ENCODE assay signal across 29 cellular contexts in genomic region chr3:177487635-177488186, GRCh38.
DNase-seq lines count a peak whose midpoint lies in the region; ATAC-seq, FAIRE-seq and TF ChIP-seq lines count a peak whose summit lies in the region.
"Had no signal": no experiment of that assay in that cellular context is flagged by ENCODE, and none has a peak within 500 bp of the region (broad histone marks: within the 10 kb centered on the region; RNA-seq: fewer than 3 reads in every experiment).

No MANE protein-coding gene starts in this region.

- peaks cover 3% of the 10 kb centered on the region; the same call in 1 of the 2 replicates for H3K9me3 ChIP-seq in SK-N-SH
- H3K9me3 ChIP-seq in osteoblast (ENCODE audit: low read depth, low read length) = peaks cover 2% of the 10 kb centered on the region

- H3K4me2 ChIP-seq in SK-N-SH = no peak overlapping the region
- H3K4me2 ChIP-seq in osteoblast (ENCODE audit: insufficient read depth, low read length) = no peak overlapping the region
- H3K4me2 ChIP-seq: PC-9 had no signal

- CTCF ChIA-PET in SK-N-SH (lab: Yijun Ruan, JAX) = no interaction called here

- 91% methylated on average over 3 of the region's 3 CpGs for WGBS in SK-N-SH (ENCODE audit: low lambda C conversion rate)

- ATAC-seq in SK-N-SH treated with all-trans-retinoic acid at 6 μM for 48 hours (peak; percentile 37; the same call in 1 of the 3 replicates), GM18502 (IDR thresholded peaks at IDR 0.05; ENCODE audit: poor library complexity, unreplicated experiment) (no peak)

- DNase-seq in SK-N-SH = no peak
- peak; percentile 49 for DNase-seq in NCI-H226
- peak; percentile 23 for DNase-seq in fibroblast of peridontal ligament (ENCODE audit: extremely low read depth)
- DNase-seq in osteoblast (ENCODE audit: insufficient read length, low spot score, missing footprints) = no peak
- DNase-seq in D721Med (ENCODE audit: insufficient read length, low spot score) = no peak
- DNase-seq in stimulated activated CD4-positive, alpha-beta T cell treated with anti-CD3 and anti-CD28 coated beads, Interleukin-2, amount 100 ng/mL, for 48 hours = no peak
- DNase-seq: CD8-positive, alpha-beta memory T cell; DMS153; H9; HFFc6; KBM-7; MV-4-11; NCI-H1105; NCI-H1436 treated with DMSO at 0.1 percent for 48 hours; NCI-H1930; NCI-H446 treated with DMSO at 0.1 percent for 48 hours; NCI-H526; NCI-H82; NK-92 treated with Interleukin-12 subunit alpha and Interleukin-12 subunit beta, amount 100 ng/mL, for 24 hours; PC-9; RPMI8226; SHP77 treated with DMSO at 0.1 percent for 48 hours had no signal

- H2AFZ ChIP-seq in SK-N-SH (ENCODE audit: low read depth) = no peak overlapping the region
- no peak overlapping the region for H2AFZ ChIP-seq in osteoblast (ENCODE audit: low read length)
- H2AFZ ChIP-seq: GM23248, PC-9 had no signal

- no peak for TF ChIP-seq EP300 in SK-N-SH (IDR thresholded peaks at IDR 0.05; ENCODE audit: borderline replicate concordance in 1 of 2, low read depth in 1 of 2, low read length in 1 of 2)

- H3K4me3 ChIP-seq in SK-N-SH (ENCODE audit: low read depth in 2 of 2, low read length in 1 of 2) (no peak overlapping the region), osteoblast (ENCODE audit: insufficient read depth, low read length) (no peak overlapping the region)
- H3K4me3 ChIP-seq: GM23248, PC-9 had no signal

- TF ChIP-seq RAD21 in SK-N-SH (IDR thresholded peaks at IDR 0.05; ENCODE audit: low read length) = no peak

- no peaks in the 10 kb centered on the region for H3F3A ChIP-seq in SK-N-SH (replicated peaks; ENCODE audit: insufficient read depth)

- TF ChIP-seq CTCF in SK-N-SH (IDR thresholded peaks at IDR 0.05) (no peak), osteoblast (IDR thresholded peaks at IDR 0.05; ENCODE audit: extremely low read depth, low read depth, low read length) (no peak), D721Med (IDR thresholded peaks at IDR 0.05; ENCODE audit: insufficient read depth, missing control alignments) (no peak)

- H3K9ac ChIP-seq in SK-N-SH = no peak overlapping the region
- H3K9ac ChIP-seq: GM23248 had no signal

- no peaks in the 10 kb centered on the region for H3K9me2 ChIP-seq in SK-N-SH

- H3K4me1 ChIP-seq in SK-N-SH (ENCODE audit: control insufficient read depth in 1 of 2, insufficient read depth in 2 of 2, low read depth in 1 of 2, low read length in 1 of 2) = peaks cover 4 to 20% of the 10 kb centered on the region in 2 experiments; a peak in 3 of 4 replicates
- peaks cover 34% of the 10 kb centered on the region for H3K4me1 ChIP-seq in osteoblast (ENCODE audit: insufficient read depth, low read length)

- H3K36me3 ChIP-seq in SK-N-SH (replicated peaks in 1 of 2; ENCODE audit: control insufficient read depth in 1 of 2, insufficient read depth in 2 of 2, low read length in 1 of 2) (no peaks in the 10 kb centered on the region), osteoblast (ENCODE audit: insufficient read depth, low read length) (no peaks in the 10 kb centered on the region)

- H3K27ac ChIP-seq in SK-N-SH (ENCODE audit: low read depth in 2 of 2, low read length in 1 of 2) (no peak overlapping the region), osteoblast (ENCODE audit: low read depth, low read length) (peak overlapping the region; percentile 15)
- H3K27ac ChIP-seq: 22Rv1, C4-2B, GM23248, PC-9 had no signal

- no peaks in the 10 kb centered on the region for H3K27me3 ChIP-seq in SK-N-SH (ENCODE audit: insufficient read depth)
- no peaks in the 10 kb centered on the region for H3K27me3 ChIP-seq in osteoblast (ENCODE audit: insufficient read depth, low read length)

- POLR2A ChIA-PET in SK-N-SH (lab: Yijun Ruan, JAX) = interaction anchor here (0.6 kb wide), 1 partner anchor 120 kb away, joined by 3 read pairs; no protein-coding TSS in a partner anchor

- no peak for FAIRE-seq in D721Med (lab: Jason Lieb, UNC)
- FAIRE-seq: GM18507, HTR-8/SVneo had no signal

- H4K20me1 ChIP-seq in SK-N-SH (ENCODE audit: insufficient read depth) (no peaks in the 10 kb centered on the region), osteoblast (ENCODE audit: insufficient read depth, low read length) (no peaks in the 10 kb centered on the region)

- no peaks in the 10 kb centered on the region for H3K79me2 ChIP-seq in SK-N-SH (ENCODE audit: insufficient read depth)
- H3K79me2 ChIP-seq in osteoblast (ENCODE audit: insufficient read depth, low read length) = no peaks in the 10 kb centered on the region

TF ChIP-seq in SK-N-SH treated with all-trans-retinoic acid at 6 μM for 48 hours, 23 proteins besides CTCF, POLR2A, EP300 and RAD21 (continues in another document):
- TF ChIP-seq TCF4 (CRISPR knock-in tag; IDR thresholded peaks at IDR 0.05; ENCODE audit: borderline replicate concordance) (no peak), RARB (CRISPR knock-in tag; IDR thresholded peaks at IDR 0.05) (no peak), CSDC2 (CRISPR knock-in tag; IDR thresholded peaks at IDR 0.05) (no peak), OSR1 (CRISPR knock-in tag; IDR thresholded peaks at IDR 0.05) (no peak), CSRNP3 (CRISPR knock-in tag; IDR thresholded peaks at IDR 0.05) (no peak), TOX (CRISPR knock-in tag; IDR thresholded peaks at IDR 0.05; ENCODE audit: borderline replicate concordance) (no peak), GLIS3 (CRISPR knock-in tag; IDR thresholded peaks at IDR 0.05) (no peak), SNAI2 (CRISPR knock-in tag; IDR thresholded peaks at IDR 0.05) (no peak), BACH2 (CRISPR knock-in tag; IDR thresholded peaks at IDR 0.05; ENCODE audit: borderline replicate concordance) (no peak), CREB5 (CRISPR knock-in tag; IDR thresholded peaks at IDR 0.05; ENCODE audit: low read depth) (no peak)

TF ChIP-seq in SK-N-SH, 30 proteins besides CTCF, POLR2A, EP300 and RAD21:
- TF ChIP-seq MAX (IDR thresholded peaks at IDR 0.05; ENCODE audit: low read depth) (no peak), RCOR1 (IDR thresholded peaks at IDR 0.05; ENCODE audit: low read length) (no peak)
TF ChIP-seq in SK-N-SH: peak in this region for 0.

Comparison
In these comparisons a context has a peak if more than half of its experiments do, and no peak if none do; other contexts are left out.
1. DNase-seq: peak in NCI-H226 (single experiment) and fibroblast of peridontal ligament (single experiment); none in SK-N-SH (single experiment), osteoblast (single experiment), D721Med (single experiment) and stimulated activated CD4-positive, alpha-beta T cell treated with anti-CD3 and anti-CD28 coated beads, Interleukin-2, amount 100 ng/mL, for 48 hours (0 of 2).